Comparison of ENCODE assay signal across 14 cellular contexts in the genomic region with DNA sequence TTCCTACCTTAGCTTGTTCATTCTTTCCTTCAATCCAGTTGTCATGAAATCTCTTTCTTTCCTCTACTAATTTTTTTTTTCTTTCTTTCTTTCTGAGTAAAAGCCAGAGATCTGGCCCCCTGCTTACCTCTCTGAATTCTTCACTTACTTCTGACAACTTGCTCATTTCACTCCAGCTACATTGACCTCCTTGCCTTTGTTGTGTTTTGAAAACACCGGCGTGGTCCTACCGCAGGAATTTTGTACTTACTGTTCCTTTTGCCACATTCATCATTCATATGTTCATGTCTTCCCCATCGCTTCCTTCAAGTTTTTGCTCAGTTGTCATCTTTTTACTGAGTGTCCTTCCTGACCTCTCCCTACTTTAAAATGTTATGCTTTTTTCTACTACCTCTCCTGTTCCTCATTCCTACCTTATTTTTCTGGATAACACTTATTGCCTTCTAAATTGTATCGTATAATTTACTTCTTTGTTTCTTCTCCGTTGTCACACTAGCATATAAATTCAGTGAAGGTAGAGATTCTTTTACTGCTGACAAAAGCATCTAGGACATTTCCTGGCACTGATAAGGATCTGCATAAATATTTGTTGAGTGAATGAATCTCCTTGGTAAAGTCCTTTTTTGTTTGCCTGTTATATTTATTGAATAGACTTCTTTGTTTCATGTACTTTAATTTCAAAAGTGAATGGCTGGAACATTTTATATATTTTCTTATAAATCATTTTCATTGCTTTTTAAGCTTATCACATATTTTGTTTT.
A peak's percentile ranks its signal among the peaks of the same experiment; 100 is the strongest.
DNase-seq lines count a peak whose midpoint lies in the region; ATAC-seq and FAIRE-seq lines count a peak whose summit lies in the region.
"Had no signal": no experiment of that assay in that cellular context is flagged by ENCODE, and none has a peak within 500 bp of the region (broad histone marks: within the 10 kb centered on the region; RNA-seq: fewer than 3 reads in every experiment).

No MANE protein-coding gene starts in this region.

- H3K9me3 Mint-ChIP-seq in activated T-cell treated with anti-CD3 and anti-CD28 coated beads, Interleukin-2, amount 50 U/mL, for 72 hours = no peaks in the 10 kb centered on the region
- H3K9me3 Mint-ChIP-seq in stimulated activated effector memory CD8-positive, alpha-beta T cell treated with anti-CD3 and anti-CD28 coated beads, Interleukin-12 subunit alpha, Interleukin-12 subunit beta, amount 100 ng/mL, for 72 hours = no peaks in the 10 kb centered on the region

- peaks cover 74% of the 10 kb centered on the region for H3K4me1 Mint-ChIP-seq in activated T-cell treated with anti-CD3 and anti-CD28 coated beads, Interleukin-2, amount 50 U/mL, for 72 hours (ENCODE audit: low read depth)
- peaks cover 58% of the 10 kb centered on the region for H3K4me1 Mint-ChIP-seq in T-helper 17 cell
- H3K4me1 Mint-ChIP-seq in stimulated activated effector memory CD8-positive, alpha-beta T cell treated with anti-CD3 and anti-CD28 coated beads, Interleukin-12 subunit alpha, Interleukin-12 subunit beta, amount 100 ng/mL, for 72 hours = peaks cover 50% of the 10 kb centered on the region

- peak overlapping the region; percentile 75 for H3K27ac Mint-ChIP-seq in activated T-cell treated with anti-CD3 and anti-CD28 coated beads, Interleukin-2, amount 50 U/mL, for 72 hours
- peak overlapping the region; percentile 92 for H3K27ac Mint-ChIP-seq in T-helper 17 cell
- peak overlapping the region; percentile 10 for H3K27ac Mint-ChIP-seq in stimulated activated effector memory CD8-positive, alpha-beta T cell treated with anti-CD3 and anti-CD28 coated beads, Interleukin-12 subunit alpha, Interleukin-12 subunit beta, amount 100 ng/mL, for 72 hours

- peaks cover 11 to 40% of the 10 kb centered on the region in 2 donors for H3K36me3 Mint-ChIP-seq in activated T-cell treated with anti-CD3 and anti-CD28 coated beads, Interleukin-2, amount 50 U/mL, for 72 hours (ENCODE audit: insufficient read depth in 2 of 2)
- H3K36me3 Mint-ChIP-seq in T-helper 17 cell (ENCODE audit: low read depth) = peaks cover 20% of the 10 kb centered on the region
- peaks cover 93% of the 10 kb centered on the region for H3K36me3 Mint-ChIP-seq in stimulated activated effector memory CD8-positive, alpha-beta T cell treated with anti-CD3 and anti-CD28 coated beads, Interleukin-12 subunit alpha, Interleukin-12 subunit beta, amount 100 ng/mL, for 72 hours

- DNase-seq in activated T-cell treated with anti-CD3 and anti-CD28 coated beads, Interleukin-2, amount 50 U/mL, for 72 hours = no peak
- DNase-seq in activated T-cell treated with anti-CD3 and anti-CD28 coated beads, Interleukin-2, amount 50 U/mL, for 1 hour = no peak
- no peak for DNase-seq in T-helper 17 cell
- DNase-seq in stimulated activated effector memory CD8-positive, alpha-beta T cell treated with anti-CD3 and anti-CD28 coated beads, Interleukin-12 subunit alpha, Interleukin-12 subunit beta, amount 100 ng/mL, for 72 hours (ENCODE audit: low spot score in 2 of 2) = no peak
- no peak for DNase-seq in NCI-H2081 (lab: John Stamatoyannopoulos, UW)
- DNase-seq: NCI-H524 treated with DMSO at 0.1 percent for 48 hours; right cardiac atrium; stimulated activated CD4-positive, alpha-beta T cell treated with anti-CD3 and anti-CD28 coated beads, Interleukin-4, amount 100 ng/mL, for 1 hour; stimulated activated naive CD4-positive, alpha-beta T cell treated with Interleukin-2 at 50 U/mL for 16 hours had no signal

- no peaks in the 10 kb centered on the region for H3K27me3 Mint-ChIP-seq in activated T-cell treated with anti-CD3 and anti-CD28 coated beads, Interleukin-2, amount 50 U/mL, for 72 hours (ENCODE audit: low read depth)
- H3K27me3 Mint-ChIP-seq in T-helper 17 cell = no peaks in the 10 kb centered on the region

- peak overlapping the region in 1 of 2 donors; percentile 57 for H3K4me3 Mint-ChIP-seq in activated T-cell treated with anti-CD3 and anti-CD28 coated beads, Interleukin-2, amount 50 U/mL, for 72 hours
- peak overlapping the region; percentile 84 for H3K4me3 Mint-ChIP-seq in T-helper 17 cell
- peak overlapping the region; percentile 2 for H3K4me3 Mint-ChIP-seq in stimulated activated effector memory CD8-positive, alpha-beta T cell treated with anti-CD3 and anti-CD28 coated beads, Interleukin-12 subunit alpha, Interleukin-12 subunit beta, amount 100 ng/mL, for 72 hours

- peak; percentile 59 for FAIRE-seq in endometrium (lab: Jason Lieb, UNC)
- FAIRE-seq: colon, HTR-8/SVneo had no signal

- no peaks in the 10 kb centered on the region for H3K9me3 ChIP-seq in T-helper 17 cell (ENCODE audit: control insufficient read depth, low read length, poor library complexity, severe bottlenecking)

- ATAC-seq in activated T-cell treated with anti-CD3 and anti-CD28 coated beads, Interleukin-2, amount 50 U/mL, for 72 hours (replicated peaks in 1 of 2) = peak; percentile 15 to 69
- ATAC-seq in T-helper 17 cell (peak; percentile 17), HG03139 (IDR thresholded peaks at IDR 0.05; ENCODE audit: unreplicated experiment) (no peak), GM21786 (IDR thresholded peaks at IDR 0.05; ENCODE audit: unreplicated experiment) (no peak)
- ATAC-seq in stimulated activated effector memory CD8-positive, alpha-beta T cell treated with anti-CD3 and anti-CD28 coated beads, Interleukin-12 subunit alpha, Interleukin-12 subunit beta, amount 100 ng/mL, for 72 hours = peak; percentile 86
- ATAC-seq: right cardiac atrium had no signal

Comparison
In these comparisons a context has a peak if more than half of its experiments do, and no peak if none do; other contexts are left out.
1. ATAC-seq: peak in activated T-cell treated with anti-CD3 and anti-CD28 coated beads, Interleukin-2, amount 50 U/mL, for 72 hours (2 of 2), T-helper 17 cell (single experiment) and stimulated activated effector memory CD8-positive, alpha-beta T cell treated with anti-CD3 and anti-CD28 coated beads, Interleukin-12 subunit alpha, Interleukin-12 subunit beta, amount 100 ng/mL, for 72 hours (single experiment); none in HG03139 (single experiment) and GM21786 (single experiment).
2. H3K27ac Mint-ChIP-seq: peak in every context shown above with its lines; median percentile 92 in T-helper 17 cell; 75 in activated T-cell treated with anti-CD3 and anti-CD28 coated beads, Interleukin-2, amount 50 U/mL, for 72 hours; 10 in stimulated activated effector memory CD8-positive, alpha-beta T cell treated with anti-CD3 and anti-CD28 coated beads, Interleukin-12 subunit alpha, Interleukin-12 subunit beta, amount 100 ng/mL, for 72 hours.